1 cellular context compared by ENCODE assay signal in the genomic region with DNA sequence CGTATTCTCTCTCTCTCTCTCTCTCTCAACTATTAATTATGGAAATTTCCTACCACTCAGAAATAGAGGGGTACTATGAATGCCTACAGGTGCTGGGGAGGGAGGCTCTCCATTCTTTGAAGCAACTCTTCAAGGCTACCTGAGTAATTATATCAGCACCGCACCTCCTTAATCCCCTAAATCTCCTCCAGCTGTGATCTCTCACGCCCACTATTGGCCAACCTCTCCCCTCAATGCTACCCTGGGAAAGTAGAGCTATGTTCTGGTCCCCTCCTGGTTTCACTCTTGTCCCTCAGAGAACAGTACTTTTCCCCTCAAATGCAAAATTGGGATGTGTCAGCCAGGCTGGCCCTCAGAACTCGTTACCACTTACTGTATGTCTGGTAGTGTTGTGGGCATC.
TF ChIP-seq lines count a peak whose summit lies in the region.

No MANE protein-coding gene starts in this region.

TF ChIP-seq in GM23338, 12 proteins besides CTCF, POLR2A, EP300 and RAD21 (continued from another document):
- TF ChIP-seq, protein P1, sequence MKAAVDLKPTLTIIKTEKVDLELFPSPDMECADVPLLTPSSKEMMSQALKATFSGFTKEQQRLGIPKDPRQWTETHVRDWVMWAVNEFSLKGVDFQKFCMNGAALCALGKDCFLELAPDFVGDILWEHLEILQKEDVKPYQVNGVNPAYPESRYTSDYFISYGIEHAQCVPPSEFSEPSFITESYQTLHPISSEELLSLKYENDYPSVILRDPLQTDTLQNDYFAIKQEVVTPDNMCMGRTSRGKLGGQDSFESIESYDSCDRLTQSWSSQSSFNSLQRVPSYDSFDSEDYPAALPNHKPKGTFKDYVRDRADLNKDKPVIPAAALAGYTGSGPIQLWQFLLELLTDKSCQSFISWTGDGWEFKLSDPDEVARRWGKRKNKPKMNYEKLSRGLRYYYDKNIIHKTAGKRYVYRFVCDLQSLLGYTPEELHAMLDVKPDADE (IDR thresholded peaks at IDR 0.05): no peak
- TF ChIP-seq NANOG (IDR thresholded peaks at IDR 0.05; ENCODE audit: borderline replicate concordance) (no peak), CREB1 (CRISPR knock-in tag; IDR thresholded peaks at IDR 0.05; ENCODE audit: low read depth) (no peak), ZNF331 (CRISPR knock-in tag; IDR thresholded peaks at IDR 0.05; ENCODE audit: low read depth) (no peak), JUNB (IDR thresholded peaks at IDR 0.05; ENCODE audit: unreplicated experiment) (no peak)
- TF ChIP-seq, protein P2, sequence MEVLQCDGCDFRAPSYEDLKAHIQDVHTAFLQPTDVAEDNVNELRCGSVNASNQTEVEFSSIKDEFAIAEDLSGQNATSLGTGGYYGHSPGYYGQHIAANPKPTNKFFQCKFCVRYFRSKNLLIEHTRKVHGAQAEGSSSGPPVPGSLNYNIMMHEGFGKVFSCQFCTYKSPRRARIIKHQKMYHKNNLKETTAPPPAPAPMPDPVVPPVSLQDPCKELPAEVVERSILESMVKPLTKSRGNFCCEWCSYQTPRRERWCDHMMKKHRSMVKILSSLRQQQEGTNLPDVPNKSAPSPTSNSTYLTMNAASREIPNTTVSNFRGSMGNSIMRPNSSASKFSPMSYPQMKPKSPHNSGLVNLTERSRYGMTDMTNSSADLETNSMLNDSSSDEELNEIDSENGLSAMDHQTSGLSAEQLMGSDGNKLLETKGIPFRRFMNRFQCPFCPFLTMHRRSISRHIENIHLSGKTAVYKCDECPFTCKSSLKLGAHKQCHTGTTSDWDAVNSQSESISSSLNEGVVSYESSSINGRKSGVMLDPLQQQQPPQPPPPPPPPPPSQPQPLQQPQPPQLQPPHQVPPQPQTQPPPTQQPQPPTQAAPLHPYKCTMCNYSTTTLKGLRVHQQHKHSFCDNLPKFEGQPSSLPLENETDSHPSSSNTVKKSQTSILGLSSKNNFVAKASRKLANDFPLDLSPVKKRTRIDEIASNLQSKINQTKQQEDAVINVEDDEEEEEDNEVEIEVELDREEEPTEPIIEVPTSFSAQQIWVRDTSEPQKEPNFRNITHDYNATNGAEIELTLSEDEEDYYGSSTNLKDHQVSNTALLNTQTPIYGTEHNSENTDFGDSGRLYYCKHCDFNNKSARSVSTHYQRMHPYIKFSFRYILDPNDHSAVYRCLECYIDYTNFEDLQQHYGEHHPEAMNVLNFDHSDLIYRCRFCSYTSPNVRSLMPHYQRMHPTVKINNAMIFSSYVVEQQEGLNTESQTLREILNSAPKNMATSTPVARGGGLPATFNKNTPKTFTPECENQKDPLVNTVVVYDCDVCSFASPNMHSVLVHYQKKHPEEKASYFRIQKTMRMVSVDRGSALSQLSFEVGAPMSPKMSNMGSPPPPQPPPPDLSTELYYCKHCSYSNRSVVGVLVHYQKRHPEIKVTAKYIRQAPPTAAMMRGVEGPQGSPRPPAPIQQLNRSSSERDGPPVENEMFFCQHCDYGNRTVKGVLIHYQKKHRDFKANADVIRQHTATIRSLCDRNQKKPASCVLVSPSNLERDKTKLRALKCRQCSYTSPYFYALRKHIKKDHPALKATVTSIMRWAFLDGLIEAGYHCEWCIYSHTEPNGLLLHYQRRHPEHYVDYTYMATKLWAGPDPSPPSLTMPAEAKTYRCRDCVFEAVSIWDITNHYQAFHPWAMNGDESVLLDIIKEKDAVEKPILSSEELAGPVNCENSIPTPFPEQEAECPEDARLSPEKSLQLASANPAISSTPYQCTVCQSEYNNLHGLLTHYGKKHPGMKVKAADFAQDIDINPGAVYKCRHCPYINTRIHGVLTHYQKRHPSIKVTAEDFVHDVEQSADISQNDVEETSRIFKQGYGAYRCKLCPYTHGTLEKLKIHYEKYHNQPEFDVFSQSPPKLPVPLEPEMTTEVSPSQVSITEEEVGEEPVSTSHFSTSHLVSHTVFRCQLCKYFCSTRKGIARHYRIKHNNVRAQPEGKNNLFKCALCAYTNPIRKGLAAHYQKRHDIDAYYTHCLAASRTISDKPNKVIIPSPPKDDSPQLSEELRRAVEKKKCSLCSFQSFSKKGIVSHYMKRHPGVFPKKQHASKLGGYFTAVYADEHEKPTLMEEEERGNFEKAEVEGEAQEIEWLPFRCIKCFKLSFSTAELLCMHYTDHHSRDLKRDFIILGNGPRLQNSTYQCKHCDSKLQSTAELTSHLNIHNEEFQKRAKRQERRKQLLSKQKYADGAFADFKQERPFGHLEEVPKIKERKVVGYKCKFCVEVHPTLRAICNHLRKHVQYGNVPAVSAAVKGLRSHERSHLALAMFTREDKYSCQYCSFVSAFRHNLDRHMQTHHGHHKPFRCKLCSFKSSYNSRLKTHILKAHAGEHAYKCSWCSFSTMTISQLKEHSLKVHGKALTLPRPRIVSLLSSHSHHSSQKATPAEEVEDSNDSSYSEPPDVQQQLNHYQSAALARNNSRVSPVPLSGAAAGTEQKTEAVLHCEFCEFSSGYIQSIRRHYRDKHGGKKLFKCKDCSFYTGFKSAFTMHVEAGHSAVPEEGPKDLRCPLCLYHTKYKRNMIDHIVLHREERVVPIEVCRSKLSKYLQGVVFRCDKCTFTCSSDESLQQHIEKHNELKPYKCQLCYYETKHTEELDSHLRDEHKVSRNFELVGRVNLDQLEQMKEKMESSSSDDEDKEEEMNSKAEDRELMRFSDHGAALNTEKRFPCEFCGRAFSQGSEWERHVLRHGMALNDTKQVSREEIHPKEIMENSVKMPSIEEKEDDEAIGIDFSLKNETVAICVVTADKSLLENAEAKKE (CRISPR knock-in tag; IDR thresholded peaks at IDR 0.05): 0 out of 2 replicates have a peak, but pooled peaks have one; percentile 21
TF ChIP-seq in GM23338: peak in this region for 1.
